ENCODE assay signal across 21 cellular contexts in genomic region chr2:58558866-58559265, GRCh38.
"Had no signal": no experiment of that assay in that cellular context is flagged by ENCODE, and none has a peak within 500 bp of the region (broad histone marks: within the 10 kb centered on the region; RNA-seq: fewer than 3 reads in every experiment).

No MANE protein-coding gene starts in this region.

- H3K4me1 ChIP-seq: left ventricle myocardium inferior, lower lobe of right lung, right atrium auricular region, transverse colon had no signal

- H3K9me3 Mint-ChIP-seq: immature natural killer cell; memory B cell; mesothelial cell of epicardium; natural killer cell; neural crest cell; stimulated activated naive B cell treated with anti-CD40 and anti-IgM and Interleukin-4, amounts not matched to agents 10 μg/mL and 1 μg/mL and 100 μg/mL, for 72 hours; stimulated activated naive CD8-positive, alpha-beta T cell treated with anti-CD3 and anti-CD28 coated beads, Interleukin-15, amount 100 ng/mL, for 72 hours had no signal

- H3K27me3 ChIP-seq: ovary, right atrium auricular region, sigmoid colon, transverse colon had no signal

- H3K4me3 ChIP-seq: left ventricle myocardium inferior, lower lobe of right lung, ovary, right atrium auricular region, sigmoid colon, skin epidermis, thoracic aorta, transverse colon had no signal

- H3K4me1 Mint-ChIP-seq: immature natural killer cell; memory B cell; natural killer cell; neural crest cell; stimulated activated naive B cell treated with anti-CD40 and anti-IgM and Interleukin-4, amounts not matched to agents 10 μg/mL and 1 μg/mL and 100 μg/mL, for 72 hours; stimulated activated naive CD8-positive, alpha-beta T cell treated with anti-CD3 and anti-CD28 coated beads, Interleukin-15, amount 100 ng/mL, for 72 hours had no signal

- DNase-seq: effector memory CD4-positive, alpha-beta T cell; glutamatergic neuron; immature natural killer cell; left ventricle myocardium inferior; lower lobe of right lung; natural killer cell; nucleus accumbens; ovary; sigmoid colon; stimulated activated CD4-positive, alpha-beta T cell treated with anti-CD3 and anti-CD28 coated beads, Interleukin-2, amount 100 ng/mL, for 24 hours; stimulated activated CD4-positive, alpha-beta T cell treated with anti-CD3 and anti-CD28 coated beads, Interleukin-4, amount 100 ng/mL, for 4 hours; stimulated activated naive B cell treated with anti-CD40 and anti-IgM and Interleukin-4, amounts not matched to agents 10 μg/mL and 1 μg/mL and 100 μg/mL, for 72 hours; stimulated activated naive CD8-positive, alpha-beta T cell treated with anti-CD3 and anti-CD28 coated beads, Interleukin-15, amount 100 ng/mL, for 72 hours; transverse colon had no signal

- ATAC-seq: esophagus mucosa; lower lobe of right lung; natural killer cell; stimulated activated naive B cell treated with anti-CD40 and anti-IgM and Interleukin-4, amounts not matched to agents 10 μg/mL and 1 μg/mL and 100 μg/mL, for 72 hours; stimulated activated naive CD8-positive, alpha-beta T cell treated with anti-CD3 and anti-CD28 coated beads, Interleukin-15, amount 100 ng/mL, for 72 hours had no signal

- H3K27ac Mint-ChIP-seq: immature natural killer cell; memory B cell; mesothelial cell of epicardium; natural killer cell; stimulated activated naive B cell treated with anti-CD40 and anti-IgM and Interleukin-4, amounts not matched to agents 10 μg/mL and 1 μg/mL and 100 μg/mL, for 72 hours; stimulated activated naive CD8-positive, alpha-beta T cell treated with anti-CD3 and anti-CD28 coated beads, Interleukin-15, amount 100 ng/mL, for 72 hours had no signal

- H3K4me3 Mint-ChIP-seq: immature natural killer cell; memory B cell; mesothelial cell of epicardium; natural killer cell; neural crest cell; stimulated activated naive B cell treated with anti-CD40 and anti-IgM and Interleukin-4, amounts not matched to agents 10 μg/mL and 1 μg/mL and 100 μg/mL, for 72 hours; stimulated activated naive CD8-positive, alpha-beta T cell treated with anti-CD3 and anti-CD28 coated beads, Interleukin-15, amount 100 ng/mL, for 72 hours had no signal

- H3K36me3 ChIP-seq: left ventricle myocardium inferior, lower lobe of right lung, ovary, right atrium auricular region, sigmoid colon, thoracic aorta, transverse colon had no signal

- H3K36me3 Mint-ChIP-seq: immature natural killer cell; memory B cell; mesothelial cell of epicardium; natural killer cell; stimulated activated naive B cell treated with anti-CD40 and anti-IgM and Interleukin-4, amounts not matched to agents 10 μg/mL and 1 μg/mL and 100 μg/mL, for 72 hours had no signal

- H3K27ac ChIP-seq: left ventricle myocardium inferior, lower lobe of right lung, ovary, right atrium auricular region, sigmoid colon, skin epidermis, thoracic aorta, transverse colon had no signal

- H3K9me3 ChIP-seq: left ventricle myocardium inferior, lower lobe of right lung, ovary, right atrium auricular region, sigmoid colon, thoracic aorta, transverse colon had no signal
